2 cellular contexts compared by ENCODE assay signal in genomic region chr10:4557469-4557868, GRCh38.
TF ChIP-seq lines count a peak whose summit lies in the region.

No MANE protein-coding gene starts in this region.

TF ChIP-seq in IMR-90, 13 proteins besides CTCF, POLR2A, EP300 and RAD21:
- TF ChIP-seq USF2 (IDR thresholded peaks at IDR 0.05; ENCODE audit: low read depth, low read length), result no peak
- no peak for TF ChIP-seq MAZ (IDR thresholded peaks at IDR 0.05; ENCODE audit: borderline replicate concordance, low read depth, low read length)
- no peak for TF ChIP-seq RFX5 (IDR thresholded peaks at IDR 0.05; ENCODE audit: low read depth, low read length)
- no peak for TF ChIP-seq NFE2L2 (IDR thresholded peaks at IDR 0.05; ENCODE audit: low read depth, low read length)
- no peak for TF ChIP-seq FOS (IDR thresholded peaks at IDR 0.05; ENCODE audit: low read depth, low read length)
- TF ChIP-seq, protein P1, sequence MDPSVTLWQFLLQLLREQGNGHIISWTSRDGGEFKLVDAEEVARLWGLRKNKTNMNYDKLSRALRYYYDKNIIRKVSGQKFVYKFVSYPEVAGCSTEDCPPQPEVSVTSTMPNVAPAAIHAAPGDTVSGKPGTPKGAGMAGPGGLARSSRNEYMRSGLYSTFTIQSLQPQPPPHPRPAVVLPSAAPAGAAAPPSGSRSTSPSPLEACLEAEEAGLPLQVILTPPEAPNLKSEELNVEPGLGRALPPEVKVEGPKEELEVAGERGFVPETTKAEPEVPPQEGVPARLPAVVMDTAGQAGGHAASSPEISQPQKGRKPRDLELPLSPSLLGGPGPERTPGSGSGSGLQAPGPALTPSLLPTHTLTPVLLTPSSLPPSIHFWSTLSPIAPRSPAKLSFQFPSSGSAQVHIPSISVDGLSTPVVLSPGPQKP (IDR thresholded peaks at IDR 0.05; ENCODE audit: borderline replicate concordance, low read depth, low read length), result no peak
- no peak for TF ChIP-seq CHD1 (IDR thresholded peaks at IDR 0.05; ENCODE audit: low read depth, low read length)
- TF ChIP-seq MXI1 (IDR thresholded peaks at IDR 0.05; ENCODE audit: borderline replicate concordance, low read depth, low read length), result no peak

TF ChIP-seq in HEK293T, 16 proteins besides CTCF, POLR2A, EP300 and RAD21 (continued from another document):
- TF ChIP-seq, protein P2, sequence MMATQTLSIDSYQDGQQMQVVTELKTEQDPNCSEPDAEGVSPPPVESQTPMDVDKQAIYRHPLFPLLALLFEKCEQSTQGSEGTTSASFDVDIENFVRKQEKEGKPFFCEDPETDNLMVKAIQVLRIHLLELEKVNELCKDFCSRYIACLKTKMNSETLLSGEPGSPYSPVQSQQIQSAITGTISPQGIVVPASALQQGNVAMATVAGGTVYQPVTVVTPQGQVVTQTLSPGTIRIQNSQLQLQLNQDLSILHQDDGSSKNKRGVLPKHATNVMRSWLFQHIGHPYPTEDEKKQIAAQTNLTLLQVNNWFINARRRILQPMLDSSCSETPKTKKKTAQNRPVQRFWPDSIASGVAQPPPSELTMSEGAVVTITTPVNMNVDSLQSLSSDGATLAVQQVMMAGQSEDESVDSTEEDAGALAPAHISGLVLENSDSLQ (IDR thresholded peaks at IDR 0.05), result no peak
- no peak for TF ChIP-seq FOXM1 (IDR thresholded peaks at IDR 0.05; ENCODE audit: borderline replicate concordance)
- no peak for TF ChIP-seq ELF4 (IDR thresholded peaks at IDR 0.05)
- TF ChIP-seq FOXK2 (IDR thresholded peaks at IDR 0.05), result no peak
- TF ChIP-seq BHLHE40 (IDR thresholded peaks at IDR 0.05; ENCODE audit: borderline replicate concordance), result no peak
- TF ChIP-seq TARDBP (IDR thresholded peaks at IDR 0.05), result no peak
- no peak for TF ChIP-seq LEF1 (IDR thresholded peaks at IDR 0.05; ENCODE audit: borderline replicate concordance)
TF ChIP-seq in HEK293T: peak in this region for 0.
